1 cellular context compared by ENCODE assay signal in the genomic region with DNA sequence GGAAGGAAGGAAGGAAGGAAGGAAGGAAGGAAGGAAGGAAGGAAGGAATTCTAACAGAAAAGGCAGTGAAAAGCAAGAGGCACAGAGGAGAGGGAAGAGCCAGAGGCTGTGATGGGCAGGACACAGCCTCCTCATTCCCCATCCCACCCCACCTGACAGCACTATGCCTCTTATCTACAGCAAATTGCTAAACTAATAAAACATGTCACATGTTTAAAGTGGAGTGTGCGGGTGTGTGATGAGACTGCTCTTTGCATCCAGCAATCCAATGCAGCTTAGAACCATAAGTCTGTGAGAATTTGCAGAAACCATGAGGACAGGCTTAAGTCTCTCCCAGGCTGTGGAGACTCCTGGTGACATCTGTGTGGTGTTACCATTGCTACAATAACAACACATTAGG.
TF ChIP-seq lines count a peak whose summit lies in the region.

No MANE protein-coding gene starts in this region.

TF ChIP-seq in GM23338, 12 proteins besides CTCF, POLR2A, EP300 and RAD21 (continued from another document):
- no peak for TF ChIP-seq ZNF462 (CRISPR knock-in tag; IDR thresholded peaks at IDR 0.05)
- no peak for TF ChIP-seq REST (IDR thresholded peaks at IDR 0.05; ENCODE audit: unreplicated experiment)
- TF ChIP-seq ZNF331 (CRISPR knock-in tag; IDR thresholded peaks at IDR 0.05; ENCODE audit: low read depth): no peak
- TF ChIP-seq ETS1 (IDR thresholded peaks at IDR 0.05): no peak
- no peak for TF ChIP-seq POLR2AphosphoS5 (IDR thresholded peaks at IDR 0.05; ENCODE audit: low read depth)
- TF ChIP-seq CREB1 (CRISPR knock-in tag; IDR thresholded peaks at IDR 0.05; ENCODE audit: low read depth): no peak
